21 cellular contexts compared by ENCODE assay signal in the genomic region with DNA sequence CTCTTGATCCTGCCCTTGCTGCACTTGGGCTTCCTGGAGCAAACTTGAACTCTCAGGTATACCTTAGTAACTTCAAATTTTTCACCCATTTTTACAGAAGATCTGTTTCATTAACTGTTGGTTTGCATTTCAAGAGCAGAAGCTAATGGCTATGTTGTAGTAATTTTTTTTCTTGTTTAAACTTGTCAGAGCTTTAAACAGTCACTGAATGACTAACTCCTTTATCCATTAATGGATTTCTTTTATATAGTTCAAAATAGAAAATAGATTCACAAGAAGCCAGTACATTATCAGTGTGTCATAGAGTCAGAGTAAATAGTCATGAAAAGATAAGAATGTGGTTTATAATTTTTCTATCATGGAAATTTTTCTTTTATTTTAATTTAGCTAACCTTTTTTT.
"Had no signal": no experiment of that assay in that cellular context is flagged by ENCODE, and none has a peak within 500 bp of the region (broad histone marks: within the 10 kb centered on the region; RNA-seq: fewer than 3 reads in every experiment).

No MANE protein-coding gene starts in this region.

- H3K4me3 ChIP-seq: cardiac muscle cell, lung, testis had no signal

- H3K27me3 Mint-ChIP-seq: activated CD4-positive, alpha-beta memory T cell treated with anti-CD3 and anti-CD28 coated beads, Interleukin-2, amount 10 ng/mL, durations not matched to agents 7 days and 5 days; activated T-cell treated with anti-CD3 and anti-CD28 coated beads, Interleukin-2, amount 50 U/mL, for 24 hours; progenitor cell of endocrine pancreas; type B pancreatic cell had no signal

- H3K4me1 ChIP-seq: testis had no signal

- H3K4me1 Mint-ChIP-seq: mesothelial cell of epicardium, WTC11 had no signal

- H3K4me3 Mint-ChIP-seq: activated CD4-positive, alpha-beta memory T cell treated with anti-CD3 and anti-CD28 coated beads, Interleukin-2, amount 10 ng/mL, durations not matched to agents 7 days and 5 days; activated T-cell treated with anti-CD3 and anti-CD28 coated beads, Interleukin-2, amount 50 U/mL, for 24 hours; mesothelial cell of epicardium; type B pancreatic cell; WTC11 had no signal

- H3K9me3 ChIP-seq: testis had no signal

- ATAC-seq: left lobe of liver, WTC11 had no signal

- H3K9me3 Mint-ChIP-seq: activated CD4-positive, alpha-beta memory T cell treated with anti-CD3 and anti-CD28 coated beads, Interleukin-2, amount 10 ng/mL, durations not matched to agents 7 days and 5 days; activated T-cell treated with anti-CD3 and anti-CD28 coated beads, Interleukin-2, amount 50 U/mL, for 24 hours; mesothelial cell of epicardium; type B pancreatic cell; WTC11 had no signal

- DNase-seq: activated CD4-positive, alpha-beta memory T cell treated with anti-CD3 and anti-CD28 coated beads, Interleukin-2, amount 10 ng/mL, durations not matched to agents 7 days and 5 days; activated CD4-positive, alpha-beta T cell treated with anti-CD3 and anti-CD28 coated beads for 4 hours; activated naive CD4-positive, alpha-beta T cell treated with anti-CD3 and anti-CD28 coated beads, Interleukin-2, amount 50 U/mL, for 16 hours; activated T-cell treated with anti-CD3 and anti-CD28 coated beads, Interleukin-2, amount 50 U/mL, for 24 hours; dermis blood vessel endothelial cell; effector memory CD4-positive, alpha-beta T cell; foreskin melanocyte; hypothalamus; kidney; occipital lobe; stimulated activated CD4-positive, alpha-beta T cell treated with anti-CD3 and anti-CD28 coated beads, Interleukin-2, amount 100 ng/mL, for 48 hours; SW 1271; T-helper 2 cell; testis had no signal

- H3K27me3 ChIP-seq: cardiac muscle cell, testis had no signal

- H3K27ac Mint-ChIP-seq: activated CD4-positive, alpha-beta memory T cell treated with anti-CD3 and anti-CD28 coated beads, Interleukin-2, amount 10 ng/mL, durations not matched to agents 7 days and 5 days; type B pancreatic cell; WTC11 had no signal

- H3K27ac ChIP-seq: cardiac muscle cell, testis had no signal
